ENCODE assay signal across 23 cellular contexts in genomic region chr13:34816118-34816517, GRCh38.
DNase-seq lines count a peak whose midpoint lies in the region; ATAC-seq and TF ChIP-seq lines count a peak whose summit lies in the region.
"Had no signal": no experiment of that assay in that cellular context is flagged by ENCODE, and none has a peak within 500 bp of the region (broad histone marks: within the 10 kb centered on the region; RNA-seq: fewer than 3 reads in every experiment).

No MANE protein-coding gene starts in this region.

- H2AFZ ChIP-seq in mesenchymal stem cell (ENCODE audit: low read depth, low read length) (no peak overlapping the region), smooth muscle cell (ENCODE audit: low read depth) (peak overlapping the region; percentile 56)

- peak overlapping the region; percentile 38 for H2AK5ac ChIP-seq in mesenchymal stem cell (ENCODE audit: low read length, severe bottlenecking)

- H3K4ac ChIP-seq in mesenchymal stem cell (ENCODE audit: low read depth in 1 of 2, low read length in 2 of 2) = no peak overlapping the region

- H4K20me1 ChIP-seq in smooth muscle cell (ENCODE audit: low read depth) = no peaks in the 10 kb centered on the region

- H3K36me3 ChIP-seq in gastroesophageal sphincter (no peaks in the 10 kb centered on the region), mesenchymal stem cell (ENCODE audit: control insufficient read depth in 1 of 2, insufficient read depth in 2 of 2, low read depth in 1 of 2, low read length in 2 of 2) (no peaks in the 10 kb centered on the region), smooth muscle cell (ENCODE audit: low read depth) (peaks cover 6% of the 10 kb centered on the region), right lobe of liver (no peaks in the 10 kb centered on the region)
- H3K36me3 ChIP-seq: cardiac muscle cell, left ventricle myocardium inferior had no signal

- no peak overlapping the region for H3K18ac ChIP-seq in mesenchymal stem cell (ENCODE audit: low read depth in 1 of 2, low read length in 2 of 2)

- H2BK15ac ChIP-seq in mesenchymal stem cell (ENCODE audit: low read depth, poor library complexity, severe bottlenecking) = no peak overlapping the region

- H3K4me3 ChIP-seq in gastroesophageal sphincter (no peak overlapping the region), mesenchymal stem cell (ENCODE audit: insufficient read depth in 1 of 2, low read depth in 1 of 2, low read length in 2 of 2) (no peak overlapping the region), smooth muscle cell (no peak overlapping the region), right lobe of liver (no peak overlapping the region)
- H3K4me3 ChIP-seq: cardiac muscle cell, left ventricle myocardium inferior, mucosa of descending colon, testis had no signal

- peaks cover 22% of the 10 kb centered on the region for H3F3A ChIP-seq in smooth muscle cell (ENCODE audit: low read depth)

- no peak overlapping the region for H3K14ac ChIP-seq in mesenchymal stem cell (ENCODE audit: low read length in 2 of 2)

- H3K79me2 ChIP-seq in smooth muscle cell (ENCODE audit: low read depth) = no peaks in the 10 kb centered on the region

- no peak overlapping the region for H2BK120ac ChIP-seq in mesenchymal stem cell (ENCODE audit: low read depth, low read length)

- no peak for TF ChIP-seq POLR2A in gastroesophageal sphincter (IDR thresholded peaks at IDR 0.05)
- no peak for TF ChIP-seq POLR2A in right lobe of liver (IDR thresholded peaks at IDR 0.05)

- H3K4me1 ChIP-seq in gastroesophageal sphincter = peaks cover 4 to 22% (median 10%) of the 10 kb centered on the region in 3 donors
- peaks cover 4% of the 10 kb centered on the region for H3K4me1 ChIP-seq in mesenchymal stem cell (ENCODE audit: control insufficient read depth, insufficient read depth, low read depth, low read length)
- H3K4me1 ChIP-seq in smooth muscle cell (ENCODE audit: low read depth) = peaks cover 20% of the 10 kb centered on the region
- no peaks in the 10 kb centered on the region for H3K4me1 ChIP-seq in right lobe of liver

- DNase-seq in NCI-H1048 (lab: John Stamatoyannopoulos, UW) (peak; percentile 1), mesenchymal stem cell (no peak), smooth muscle cell (lab: John Stamatoyannopoulos, UW; ENCODE audit: unreplicated experiment) (no peak), mucosa of gallbladder (ENCODE audit: low spot score) (no peak), right lobe of liver (no peak), HT-29 (ENCODE audit: low spot score) (no peak)
- no peak for DNase-seq in activated CD8-positive, alpha-beta memory T cell treated with anti-CD3 and anti-CD28 coated beads for 24 hours
- DNase-seq: activated CD4-positive, alpha-beta T cell treated with anti-CD3 and anti-CD28 coated beads for 36 hours; activated naive CD4-positive, alpha-beta T cell treated with Interleukin-2 at 50 U/mL for 16 hours; activated T-cell treated with anti-CD3 and anti-CD28 coated beads, Interleukin-2, amount 50 U/mL, for 72 hours; left ventricle myocardium inferior; mucosa of descending colon; NCI-H1092 treated with DMSO at 0.1 percent for 48 hours; NCI-H1930; RPMI8226; stimulated activated CD4-positive, alpha-beta T cell treated with anti-CD3 and anti-CD28 coated beads, Interleukin-1b, Interleukin-23, amount 100 ng/mL, for 48 hours; T-helper 2 cell; testis had no signal

- intact Hi-C loops in right lobe of liver (cut with DNase I) = no loop called here

- H3K4me2 ChIP-seq in mesenchymal stem cell (ENCODE audit: low read length, poor library complexity, severe bottlenecking) (no peak overlapping the region), smooth muscle cell (peak overlapping the region; percentile 60)

- no peak overlapping the region for H4K8ac ChIP-seq in mesenchymal stem cell (ENCODE audit: low read length)

- no peak for TF ChIP-seq CTCF in gastroesophageal sphincter (IDR thresholded peaks at IDR 0.05)
- no peak for TF ChIP-seq CTCF in smooth muscle cell (IDR thresholded peaks at IDR 0.05; ENCODE audit: borderline replicate concordance, insufficient read depth, poor library complexity, severe bottlenecking)
- no peak for TF ChIP-seq CTCF in right lobe of liver (IDR thresholded peaks at IDR 0.05)

- ATAC-seq in gastroesophageal sphincter (no peak), right lobe of liver (no peak)
- ATAC-seq: activated CD4-positive, alpha-beta T cell treated with anti-CD3 and anti-CD28 coated beads for 36 hours; activated T-cell treated with anti-CD3 and anti-CD28 coated beads, Interleukin-2, amount 50 U/mL, for 72 hours; HCT116; mucosa of descending colon had no signal

- H3K9me3 ChIP-seq in gastroesophageal sphincter (peaks cover 0 to 10% (median 0%) of the 10 kb centered on the region in 3 donors), mesenchymal stem cell (ENCODE audit: control insufficient read depth, low read length) (peaks cover 20% of the 10 kb centered on the region), smooth muscle cell (replicated peaks; ENCODE audit: low read depth) (peaks cover 19% of the 10 kb centered on the region), right lobe of liver (no peaks in the 10 kb centered on the region)
- H3K9me3 ChIP-seq: testis had no signal

- no peak overlapping the region for H4K91ac ChIP-seq in mesenchymal stem cell (ENCODE audit: low read length)

- H3K27me3 ChIP-seq in gastroesophageal sphincter (no peaks in the 10 kb centered on the region), mesenchymal stem cell (ENCODE audit: control insufficient read depth in 1 of 2, insufficient read depth in 1 of 2, low read length in 2 of 2) (no peaks in the 10 kb centered on the region), smooth muscle cell (ENCODE audit: low read depth) (no peaks in the 10 kb centered on the region), right lobe of liver (no peaks in the 10 kb centered on the region)
- H3K27me3 ChIP-seq: cardiac muscle cell, testis had no signal

- TF ChIP-seq EP300 in gastroesophageal sphincter (IDR thresholded peaks at IDR 0.05) = no peak

- no peak overlapping the region for H3K23ac ChIP-seq in mesenchymal stem cell (ENCODE audit: low read length in 2 of 2)

- peak overlapping the region in 3 of 4 donors; percentile 11 to 56 (median 39) for H3K27ac ChIP-seq in gastroesophageal sphincter
- peak overlapping the region; percentile 66 for H3K27ac ChIP-seq in mesenchymal stem cell (ENCODE audit: low read length, poor library complexity, severe bottlenecking)
- H3K27ac ChIP-seq in smooth muscle cell (ENCODE audit: low read depth) = peak overlapping the region; percentile 86
- no peak overlapping the region for H3K27ac ChIP-seq in right lobe of liver
- H3K27ac ChIP-seq: C4-2B, cardiac muscle cell, HL-60, left ventricle myocardium inferior, testis had no signal

- no peaks in the 10 kb centered on the region for H3K79me1 ChIP-seq in mesenchymal stem cell (replicated peaks; ENCODE audit: low read length, poor library complexity, severe bottlenecking)

- H2BK12ac ChIP-seq in mesenchymal stem cell (ENCODE audit: low read length in 2 of 2) = no peak overlapping the region

- H2BK5ac ChIP-seq in mesenchymal stem cell (ENCODE audit: low read depth, low read length, poor library complexity, severe bottlenecking) = no peak overlapping the region

- H3K9ac ChIP-seq in mesenchymal stem cell (ENCODE audit: low read length) (no peak overlapping the region), smooth muscle cell (ENCODE audit: low read depth) (peak overlapping the region; percentile 27)

Comparison
In these comparisons a context has a peak if more than half of its experiments do, and no peak if none do; other contexts are left out.
1. H3K27ac ChIP-seq: peak in gastroesophageal sphincter (3 of 4), mesenchymal stem cell (single experiment) and smooth muscle cell (single experiment); none in right lobe of liver (0 of 3).